Comparison of ENCODE assay signal across 1 cellular context in the genomic region with DNA sequence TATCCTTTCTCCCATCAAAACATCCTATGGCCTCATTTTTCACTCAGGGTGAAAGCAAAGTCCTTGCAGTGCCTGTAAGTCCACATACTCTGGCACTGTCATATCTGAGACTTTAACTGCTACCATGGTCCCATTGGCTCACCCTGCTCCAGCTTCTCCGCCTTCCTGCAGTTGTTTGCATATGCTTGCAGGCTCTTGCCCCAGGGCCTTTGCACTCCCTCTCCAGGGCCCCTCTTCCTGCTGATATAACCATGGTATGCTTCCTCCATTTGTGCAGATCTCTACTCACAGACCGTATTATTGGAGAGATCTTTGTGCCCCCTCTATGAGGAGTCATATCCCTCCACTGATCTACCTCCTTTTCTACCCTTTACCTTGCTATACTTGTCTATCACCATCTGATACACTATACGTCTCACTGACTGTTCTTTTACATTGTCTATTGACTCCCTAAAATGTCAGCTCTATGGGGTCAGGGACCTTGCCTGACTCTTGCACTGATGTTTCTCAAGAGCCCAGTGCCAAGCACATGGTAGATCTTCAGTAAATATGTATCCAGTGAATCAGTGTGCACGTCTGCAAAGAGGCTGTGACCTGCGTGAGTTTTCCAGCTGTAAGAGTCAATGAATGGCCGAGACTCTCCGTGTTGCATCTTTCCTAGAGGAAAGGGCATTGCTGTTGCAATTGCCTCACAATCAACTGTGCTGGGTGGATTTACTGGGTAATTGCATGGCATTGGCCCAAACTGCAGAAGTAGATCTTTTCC.
TF ChIP-seq lines count a peak whose summit lies in the region.

No MANE protein-coding gene starts in this region.

TF ChIP-seq in HepG2, 621 proteins besides CTCF, POLR2A, EP300 and RAD21 (continued from another document and continues in another):
- TF ChIP-seq, protein P1, sequence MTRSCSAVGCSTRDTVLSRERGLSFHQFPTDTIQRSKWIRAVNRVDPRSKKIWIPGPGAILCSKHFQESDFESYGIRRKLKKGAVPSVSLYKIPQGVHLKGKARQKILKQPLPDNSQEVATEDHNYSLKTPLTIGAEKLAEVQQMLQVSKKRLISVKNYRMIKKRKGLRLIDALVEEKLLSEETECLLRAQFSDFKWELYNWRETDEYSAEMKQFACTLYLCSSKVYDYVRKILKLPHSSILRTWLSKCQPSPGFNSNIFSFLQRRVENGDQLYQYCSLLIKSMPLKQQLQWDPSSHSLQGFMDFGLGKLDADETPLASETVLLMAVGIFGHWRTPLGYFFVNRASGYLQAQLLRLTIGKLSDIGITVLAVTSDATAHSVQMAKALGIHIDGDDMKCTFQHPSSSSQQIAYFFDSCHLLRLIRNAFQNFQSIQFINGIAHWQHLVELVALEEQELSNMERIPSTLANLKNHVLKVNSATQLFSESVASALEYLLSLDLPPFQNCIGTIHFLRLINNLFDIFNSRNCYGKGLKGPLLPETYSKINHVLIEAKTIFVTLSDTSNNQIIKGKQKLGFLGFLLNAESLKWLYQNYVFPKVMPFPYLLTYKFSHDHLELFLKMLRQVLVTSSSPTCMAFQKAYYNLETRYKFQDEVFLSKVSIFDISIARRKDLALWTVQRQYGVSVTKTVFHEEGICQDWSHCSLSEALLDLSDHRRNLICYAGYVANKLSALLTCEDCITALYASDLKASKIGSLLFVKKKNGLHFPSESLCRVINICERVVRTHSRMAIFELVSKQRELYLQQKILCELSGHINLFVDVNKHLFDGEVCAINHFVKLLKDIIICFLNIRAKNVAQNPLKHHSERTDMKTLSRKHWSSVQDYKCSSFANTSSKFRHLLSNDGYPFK (CRISPR knock-in tag; IDR thresholded peaks at IDR 0.05; ENCODE audit: borderline replicate concordance), result no peak
- TF ChIP-seq ZNF597 (CRISPR knock-in tag; IDR thresholded peaks at IDR 0.05) (no peak), HMG20A (CRISPR knock-in tag; IDR thresholded peaks at IDR 0.05; ENCODE audit: borderline replicate concordance) (peak; percentile 100), CHCHD3 (CRISPR knock-in tag; IDR thresholded peaks at IDR 0.05) (no peak), ZBTB20 (CRISPR knock-in tag; IDR thresholded peaks at IDR 0.05; ENCODE audit: borderline replicate concordance, low read depth) (peak; percentile 78; the same call in 1 of the 2 replicates), FOSL1 (CRISPR knock-in tag; IDR thresholded peaks at IDR 0.05; ENCODE audit: borderline replicate concordance) (peak; percentile 70; the same call in 1 of the 2 replicates), HIVEP1 (CRISPR knock-in tag; IDR thresholded peaks at IDR 0.05) (peak; percentile 56; the same call in 1 of the 2 replicates), RBFOX2 (IDR thresholded peaks at IDR 0.05; ENCODE audit: low read depth, low read length) (no peak), SMAD3 (CRISPR knock-in tag; IDR thresholded peaks at IDR 0.05) (peak; percentile 86; the same call in 1 of the 2 replicates), RFX5 (IDR thresholded peaks at IDR 0.05; ENCODE audit: low read depth, low read length) (no peak), GMEB1 (CRISPR knock-in tag; IDR thresholded peaks at IDR 0.05; ENCODE audit: borderline replicate concordance) (no peak), PAX8 (CRISPR knock-in tag; IDR thresholded peaks at IDR 0.05; ENCODE audit: borderline replicate concordance) (no peak), SOX5 (CRISPR knock-in tag; IDR thresholded peaks at IDR 0.05; ENCODE audit: borderline replicate concordance) (peak; percentile 83), SSRP1 (CRISPR knock-in tag; IDR thresholded peaks at IDR 0.05) (no peak), PREB (CRISPR knock-in tag; IDR thresholded peaks at IDR 0.05) (no peak), ZNF570 (CRISPR knock-in tag; IDR thresholded peaks at IDR 0.05; ENCODE audit: borderline replicate concordance) (no peak), ZNF788 (CRISPR knock-in tag; IDR thresholded peaks at IDR 0.05; ENCODE audit: borderline replicate concordance) (peak; percentile 56; the same call in 1 of the 2 replicates), NFATC3 (CRISPR knock-in tag; IDR thresholded peaks at IDR 0.05) (0 out of 2 replicates have a peak, but pooled peaks have one; percentile 26), TGIF2 (CRISPR knock-in tag; IDR thresholded peaks at IDR 0.05) (no peak), ZSCAN21 (CRISPR knock-in tag; IDR thresholded peaks at IDR 0.05; ENCODE audit: borderline replicate concordance) (peak; percentile 52; the same call in 1 of the 2 replicates), HHEX (CRISPR knock-in tag; IDR thresholded peaks at IDR 0.05) (no peak), ELF3 (CRISPR knock-in tag; IDR thresholded peaks at IDR 0.05) (peak; percentile 81), MIER3 (CRISPR knock-in tag; IDR thresholded peaks at IDR 0.05; ENCODE audit: borderline replicate concordance) (peak; percentile 90; the same call in 1 of the 2 replicates), SMC3 (IDR thresholded peaks at IDR 0.05; ENCODE audit: low read length) (peak; percentile 43), ZSCAN9 (CRISPR knock-in tag; IDR thresholded peaks at IDR 0.05; ENCODE audit: borderline replicate concordance) (no peak; the same call in 1 of the 2 replicates), MEIS2 (CRISPR knock-in tag; IDR thresholded peaks at IDR 0.05) (0 out of 2 replicates have a peak, but pooled peaks have one; percentile 12), TARDBP (CRISPR knock-in tag; IDR thresholded peaks at IDR 0.05) (peak; percentile 68; the same call in 1 of the 2 replicates), YEATS2 (CRISPR knock-in tag; IDR thresholded peaks at IDR 0.05; ENCODE audit: borderline replicate concordance) (peak; percentile 50; the same call in 1 of the 2 replicates), YEATS4 (CRISPR knock-in tag; IDR thresholded peaks at IDR 0.05; ENCODE audit: borderline replicate concordance) (no peak; the same call in 1 of the 2 replicates), ZMYM3 (CRISPR knock-in tag; IDR thresholded peaks at IDR 0.05) (peak; percentile 98), ZBTB7B (CRISPR knock-in tag; IDR thresholded peaks at IDR 0.05) (peak; percentile 48; the same call in 1 of the 2 replicates), FOXK2 (IDR thresholded peaks at IDR 0.05) (0 out of 2 replicates have a peak, but pooled peaks have one; percentile 20), NCOA2 (CRISPR knock-in tag; IDR thresholded peaks at IDR 0.05) (peak; percentile 68; the same call in 1 of the 2 replicates), JUN (CRISPR knock-in tag; IDR thresholded peaks at IDR 0.05) (0 out of 2 replicates have a peak, but pooled peaks have one; percentile 65), ZNF292 (CRISPR knock-in tag; IDR thresholded peaks at IDR 0.05; ENCODE audit: borderline replicate concordance, low read depth) (peak; percentile 54; the same call in 1 of the 2 replicates), ZNF772 (CRISPR knock-in tag; IDR thresholded peaks at IDR 0.05) (peak; percentile 21; the same call in 1 of the 2 replicates), ZNF598 (CRISPR knock-in tag; IDR thresholded peaks at IDR 0.05; ENCODE audit: borderline replicate concordance) (0 out of 2 replicates have a peak, but pooled peaks have one; percentile 32), ZNF350 (CRISPR knock-in tag; IDR thresholded peaks at IDR 0.05; ENCODE audit: borderline replicate concordance, low read depth) (peak; percentile 81), ARNTL (CRISPR knock-in tag; IDR thresholded peaks at IDR 0.05) (peak; percentile 53; the same call in 1 of the 2 replicates)
- TF ChIP-seq, protein P2, sequence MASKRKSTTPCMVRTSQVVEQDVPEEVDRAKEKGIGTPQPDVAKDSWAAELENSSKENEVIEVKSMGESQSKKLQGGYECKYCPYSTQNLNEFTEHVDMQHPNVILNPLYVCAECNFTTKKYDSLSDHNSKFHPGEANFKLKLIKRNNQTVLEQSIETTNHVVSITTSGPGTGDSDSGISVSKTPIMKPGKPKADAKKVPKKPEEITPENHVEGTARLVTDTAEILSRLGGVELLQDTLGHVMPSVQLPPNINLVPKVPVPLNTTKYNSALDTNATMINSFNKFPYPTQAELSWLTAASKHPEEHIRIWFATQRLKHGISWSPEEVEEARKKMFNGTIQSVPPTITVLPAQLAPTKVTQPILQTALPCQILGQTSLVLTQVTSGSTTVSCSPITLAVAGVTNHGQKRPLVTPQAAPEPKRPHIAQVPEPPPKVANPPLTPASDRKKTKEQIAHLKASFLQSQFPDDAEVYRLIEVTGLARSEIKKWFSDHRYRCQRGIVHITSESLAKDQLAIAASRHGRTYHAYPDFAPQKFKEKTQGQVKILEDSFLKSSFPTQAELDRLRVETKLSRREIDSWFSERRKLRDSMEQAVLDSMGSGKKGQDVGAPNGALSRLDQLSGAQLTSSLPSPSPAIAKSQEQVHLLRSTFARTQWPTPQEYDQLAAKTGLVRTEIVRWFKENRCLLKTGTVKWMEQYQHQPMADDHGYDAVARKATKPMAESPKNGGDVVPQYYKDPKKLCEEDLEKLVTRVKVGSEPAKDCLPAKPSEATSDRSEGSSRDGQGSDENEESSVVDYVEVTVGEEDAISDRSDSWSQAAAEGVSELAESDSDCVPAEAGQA (IDR thresholded peaks at IDR 0.05; ENCODE audit: low read depth), result 0 out of 2 replicates have a peak, but pooled peaks have one; percentile 11
- TF ChIP-seq, protein P2 (CRISPR knock-in tag; IDR thresholded peaks at IDR 0.05; ENCODE audit: borderline replicate concordance), result no peak
- TF ChIP-seq, protein P3, sequence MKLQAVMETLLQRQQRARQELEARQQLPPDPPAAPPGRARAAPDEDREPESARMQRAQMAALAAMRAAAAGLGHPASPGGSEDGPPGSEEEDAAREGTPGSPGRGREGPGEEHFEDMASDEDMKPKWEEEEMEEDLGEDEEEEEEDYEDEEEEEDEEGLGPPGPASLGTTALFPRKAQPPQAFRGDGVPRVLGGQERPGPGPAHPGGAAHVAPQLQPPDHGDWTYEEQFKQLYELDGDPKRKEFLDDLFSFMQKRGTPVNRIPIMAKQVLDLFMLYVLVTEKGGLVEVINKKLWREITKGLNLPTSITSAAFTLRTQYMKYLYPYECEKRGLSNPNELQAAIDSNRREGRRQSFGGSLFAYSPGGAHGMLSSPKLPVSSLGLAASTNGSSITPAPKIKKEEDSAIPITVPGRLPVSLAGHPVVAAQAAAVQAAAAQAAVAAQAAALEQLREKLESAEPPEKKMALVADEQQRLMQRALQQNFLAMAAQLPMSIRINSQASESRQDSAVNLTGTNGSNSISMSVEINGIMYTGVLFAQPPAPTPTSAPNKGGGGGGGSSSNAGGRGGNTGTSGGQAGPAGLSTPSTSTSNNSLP (IDR thresholded peaks at IDR 0.05; ENCODE audit: low read depth, low read length), result peak; percentile 48; the same call in 1 of the 2 replicates
